In genomic region chr17:81840826-81841778, GRCh38 we compare ENCODE assay signal across 15 cellular contexts. TPM values are rescaled to one million over a fixed set of nuclear protein-coding genes. Genes with fewer than 3 reads are reported as not detected.
DNase-seq lines count a peak whose midpoint lies in the region; ATAC-seq and TF ChIP-seq lines count a peak whose summit lies in the region.
"Had no signal": no experiment of that assay in that cellular context is flagged by ENCODE, and none has a peak within 500 bp of the region (broad histone marks: within the 10 kb centered on the region; RNA-seq: fewer than 3 reads in every experiment).

No MANE protein-coding gene starts in this region.

- DNase-seq in H7 = peak; percentile 74
- no peak for DNase-seq in heart right ventricle
- DNase-seq in trophoblast cell = peak; percentile 90 to 92
- no peak for DNase-seq in NCI-H1930 (lab: John Stamatoyannopoulos, UW)
- DNase-seq in caudate nucleus (lab: John Stamatoyannopoulos, UW) = no peak
- no peak for DNase-seq in LoVo (ENCODE audit: low spot score)
- DNase-seq: central memory CD4-positive, alpha-beta T cell; COR-L47; NCI-H2227 treated with DMSO at 0.1 percent for 48 hours had no signal

- intact Hi-C loops in heart right ventricle (cut with DNase I) = no loop called here

- no peak overlapping the region for H2BK120ac ChIP-seq in trophoblast cell (ENCODE audit: insufficient read depth, low read length, poor library complexity)

- H3K18ac ChIP-seq in trophoblast cell (ENCODE audit: low read length) = no peak overlapping the region

- peaks cover 6% of the 10 kb centered on the region for H3K79me1 ChIP-seq in trophoblast cell (ENCODE audit: low read length)

- no peak overlapping the region for H3K14ac ChIP-seq in trophoblast cell (ENCODE audit: low read length)

- H3K4me3 ChIP-seq in H7 (ENCODE audit: insufficient read depth, low read depth, low read length) (no peak overlapping the region), heart right ventricle (peak overlapping the region in 2 of 10 donors; percentile 5 to 11), trophoblast cell (ENCODE audit: low read depth, low read length) (no peak overlapping the region)
- H3K4me3 ChIP-seq: lung, SK-N-MC had no signal

- no peaks in the 10 kb centered on the region for H3K9me3 ChIP-seq in heart right ventricle
- H3K9me3 ChIP-seq in trophoblast cell (ENCODE audit: insufficient read depth, low read depth, low read length) = peaks cover 4% of the 10 kb centered on the region

- WGBS in heart right ventricle, 2 donors = 51 to 64% methylated on average over 40 of the region's 40 CpGs
- no CpG with 5 or more reads among the region's 40 CpGs for WGBS in trophoblast cell (ENCODE audit: extremely low coverage, insufficient coverage, insufficient read length)

- H2AK5ac ChIP-seq in trophoblast cell (ENCODE audit: low read length) = no peak overlapping the region

- H3K27me3 ChIP-seq in H7 (ENCODE audit: control insufficient read depth, insufficient read depth, low read length) = no peaks in the 10 kb centered on the region
- H3K27me3 ChIP-seq in heart right ventricle = no peaks in the 10 kb centered on the region
- no peaks in the 10 kb centered on the region for H3K27me3 ChIP-seq in trophoblast cell (ENCODE audit: insufficient read depth, low read length)

- no peak overlapping the region for H3K9ac ChIP-seq in trophoblast cell (ENCODE audit: low read length)

- TF ChIP-seq CTCF in heart right ventricle (IDR thresholded peaks at IDR 0.05) = no peak

- H3K4me2 ChIP-seq in trophoblast cell (ENCODE audit: low read length) = no peak overlapping the region

- H2BK5ac ChIP-seq in trophoblast cell (ENCODE audit: low read depth, low read length, poor library complexity) = no peak overlapping the region

- no peak overlapping the region for H4K8ac ChIP-seq in trophoblast cell (ENCODE audit: low read depth, low read length)

- H3K27ac ChIP-seq in heart right ventricle (peak overlapping the region in 8 of 10 donors; percentile 35 to 85 (median 64)), trophoblast cell (ENCODE audit: low read depth, low read length) (peak overlapping the region; percentile 5), caudate nucleus (ENCODE audit: low read depth, low read length) (no peak overlapping the region)
- H3K27ac ChIP-seq: SK-N-MC had no signal

- H2BK12ac ChIP-seq in trophoblast cell (ENCODE audit: low read length) = no peak overlapping the region

- no peaks in the 10 kb centered on the region for H3K79me2 ChIP-seq in trophoblast cell (ENCODE audit: control insufficient read depth, insufficient read depth, low read length, poor library complexity)

- no peak overlapping the region for H3K4ac ChIP-seq in trophoblast cell (ENCODE audit: low read depth, low read length)

- ATAC-seq in heart right ventricle (peak; percentile 29 to 76 (median 62)), GM21526 (IDR thresholded peaks at IDR 0.05; ENCODE audit: low FRiP score, unreplicated experiment) (no peak)
- ATAC-seq: sciatic nerve had no signal

- no peak overlapping the region for H3K23ac ChIP-seq in trophoblast cell (ENCODE audit: low read length)

- H4K12ac ChIP-seq in trophoblast cell (ENCODE audit: low read depth, low read length) = no peak overlapping the region

- peaks cover 16% of the 10 kb centered on the region for H3K36me3 ChIP-seq in H7 (replicated peaks; ENCODE audit: control insufficient read depth, insufficient read depth, low read length)
- H3K36me3 ChIP-seq in heart right ventricle = peaks cover 10 to 40% (median 33%) of the 10 kb centered on the region in 9 donors
- H3K36me3 ChIP-seq in trophoblast cell (ENCODE audit: control insufficient read depth in 1 of 2, insufficient read depth in 2 of 2, low read length in 2 of 2) = peaks cover 38 to 41% of the 10 kb centered on the region in 2 experiments

- H2AFZ ChIP-seq in trophoblast cell (ENCODE audit: insufficient read depth, low read length, poor library complexity) = no peak overlapping the region

- no peak overlapping the region for H4K91ac ChIP-seq in trophoblast cell (ENCODE audit: low read depth, low read length)

- H3K4me1 ChIP-seq in heart right ventricle (peaks cover 0 to 18% (median 10%) of the 10 kb centered on the region in 9 donors), trophoblast cell (ENCODE audit: control insufficient read depth in 1 of 2, insufficient read depth in 2 of 2, low read length in 2 of 2) (peaks cover 16 to 21% of the 10 kb centered on the region in 2 experiments)

TF ChIP-seq in PFSK-1, 5 proteins besides CTCF, POLR2A, EP300 and RAD21:
- TF ChIP-seq POLR2AphosphoS5 (IDR thresholded peaks at IDR 0.05; ENCODE audit: low read depth, low read length) = peak; percentile 4; the same call in 1 of the 2 replicates
- TF ChIP-seq FOXP2 (optimal IDR thresholded peaks at IDR 0.05; ENCODE audit: borderline replicate concordance, extremely low read depth, extremely low read length, insufficient read depth) = no peak

RNA-seq across cellular contexts. Expression of gene PPP1R27, which starts 6.3 kb away (rescaled TPM):
- total RNA-seq in H7 (2014; rRNA removed; shearing (Covaris generic)) = not detected in 2 replicates
- not detected for polyA plus RNA-seq in PFSK-1 (2012; ENCODE audit: insufficient read length, low read depth)
- total RNA-seq in heart right ventricle = under 1 TPM in 1 of 10 donors, not detected in 9; 0.31 TPM
- under 1 TPM in 1 of 2 donors, not detected in 1; 0.14 TPM for polyA plus RNA-seq in heart right ventricle
- polyA plus RNA-seq in trophoblast cell (2013) = 0.33 and 0.43 TPM in 2 replicates
- total RNA-seq: lung, M059J, sciatic nerve had no signal

RNA-seq across cellular contexts. Expression of gene MCRIP1, which starts 8.0 kb away (rescaled TPM):
- total RNA-seq in H7 (2014; rRNA removed; shearing (Covaris generic)) = 180 and 204 TPM in 2 replicates
- 161 TPM for polyA plus RNA-seq in PFSK-1 (2012; ENCODE audit: insufficient read length, low read depth)
- total RNA-seq in heart right ventricle = 100 to 1,000 TPM in 2 of 10 donors, 10 to 100 TPM in 8; 75.1 to 105 (median 88.8) TPM
- polyA plus RNA-seq in heart right ventricle = 100 to 1,000 TPM; 199 to 239 TPM
- polyA plus RNA-seq in trophoblast cell (2013) = 120 and 125 TPM in 2 replicates

RNA-seq across cellular contexts. Expression of gene P4HB, which starts 19.2 kb away (rescaled TPM):
- 421 and 528 TPM in 2 replicates for total RNA-seq in H7 (2014; rRNA removed; shearing (Covaris generic))
- polyA plus RNA-seq in PFSK-1 (2012; ENCODE audit: insufficient read length, low read depth) = 1,753 TPM
- total RNA-seq in heart right ventricle = 100 to 1,000 TPM; 244 to 801 (median 332) TPM
- 100 to 1,000 TPM; 284 to 536 TPM for polyA plus RNA-seq in heart right ventricle
- 2,115 and 2,196 TPM in 2 replicates for polyA plus RNA-seq in trophoblast cell (2013)

RNA-seq across cellular contexts. Expression of gene ARHGDIA, which starts 30.0 kb away (rescaled TPM):
- total RNA-seq in H7 (2014; rRNA removed; shearing (Covaris generic)) = 127 and 158 TPM in 2 replicates
- 1,120 TPM for polyA plus RNA-seq in PFSK-1 (2012; ENCODE audit: insufficient read length, low read depth)
- total RNA-seq in heart right ventricle = 100 to 1,000 TPM in 7 of 10 donors, 10 to 100 TPM in 3; 89.9 to 263 (median 110) TPM
- polyA plus RNA-seq in heart right ventricle = 100 to 1,000 TPM in 1 of 2 donors, 10 to 100 TPM in 1; 97.2 to 251 TPM
- 397 and 403 TPM in 2 replicates for polyA plus RNA-seq in trophoblast cell (2013)

RNA-seq across cellular contexts. Expression of gene GCGR, which starts 37.2 kb away (rescaled TPM):
- 0.07 and 0.11 TPM in 2 replicates for total RNA-seq in H7 (2014; rRNA removed; shearing (Covaris generic))
- not detected for polyA plus RNA-seq in PFSK-1 (2012; ENCODE audit: insufficient read length, low read depth)
- not detected for total RNA-seq in heart right ventricle
- under 1 TPM in 1 of 2 donors, not detected in 1; 0.03 TPM for polyA plus RNA-seq in heart right ventricle
- 0.04 and 0.07 TPM in 2 replicates for polyA plus RNA-seq in trophoblast cell (2013)
- total RNA-seq: M059J had no signal

Comparison
In these comparisons a context has a peak if more than half of its experiments do, and no peak if none do; other contexts are left out.
1. DNase-seq: peak in H7 (single experiment) and trophoblast cell (2 of 2); none in heart right ventricle (0 of 2), NCI-H1930 (0 of 2), caudate nucleus (0 of 61) and LoVo (single experiment).